ENCODE assay signal across 8 cellular contexts in the genomic region with DNA sequence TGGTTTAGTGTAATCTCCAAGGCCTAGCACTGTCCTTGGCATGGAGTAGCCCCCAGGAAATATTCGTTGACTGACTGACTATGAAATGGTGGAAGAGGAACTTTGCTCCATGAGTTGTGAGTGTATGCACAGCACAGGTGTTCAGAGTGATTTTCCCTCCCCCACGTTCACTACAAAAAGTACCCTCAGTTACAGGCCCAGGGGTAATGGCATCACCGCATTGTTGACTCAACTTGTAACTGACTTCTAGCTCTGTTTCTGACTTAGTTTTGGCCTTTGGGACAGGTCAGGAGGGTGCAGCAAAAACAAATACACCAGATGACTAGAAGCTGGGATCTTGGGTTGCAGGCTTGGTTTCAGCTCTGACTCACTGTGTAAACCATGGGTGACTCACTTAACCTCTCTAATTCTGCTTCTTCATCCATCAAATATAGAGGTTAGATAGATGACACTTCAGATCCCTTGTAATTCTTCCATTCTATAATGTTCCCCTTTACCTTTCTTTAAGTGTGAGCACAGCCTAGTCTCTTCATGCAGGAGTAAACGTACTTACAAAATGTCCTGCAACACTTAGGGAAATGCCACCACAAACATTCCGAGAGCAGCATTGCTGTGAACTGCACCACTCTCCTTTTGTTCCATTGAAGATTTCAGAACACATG.
A peak's percentile ranks its signal among the peaks of the same experiment; 100 is the strongest.
DNase-seq lines count a peak whose midpoint lies in the region; ATAC-seq and TF ChIP-seq lines count a peak whose summit lies in the region.

No MANE protein-coding gene starts in this region.

- H3K4me1 ChIP-seq in Caco-2: peaks cover 24% of the 10 kb centered on the region

- no peaks in the 10 kb centered on the region for H3K27me3 ChIP-seq in Caco-2 (replicated peaks; ENCODE audit: control insufficient read depth, insufficient read depth, low read length)

- CTCF ChIA-PET in Caco-2 (lab: Charles Lee): no interaction called here

- intact Hi-C loops in Caco-2 (cut with micrococcal nuclease; ENCODE audit: unreplicated experiment): loop anchor here (1.0 to 5.0 kb wide), 5 partner anchors 15 to 166 kb away; no protein-coding TSS in a partner anchor

- TF ChIP-seq CTCF in Caco-2 (IDR thresholded peaks at IDR 0.05; ENCODE audit: insufficient read depth in 1 of 2, low read depth in 1 of 2, low read length in 1 of 2, severe bottlenecking in 1 of 2, unreplicated experiment in 1 of 2) (no peak), fibroblast of pulmonary artery (IDR thresholded peaks at IDR 0.05; ENCODE audit: low read length, missing control alignments) (no peak)

- no peaks in the 10 kb centered on the region for H3K9me3 ChIP-seq in Caco-2

- no peaks in the 10 kb centered on the region for H3K27me3 Mint-ChIP-seq in Caco-2 (ENCODE audit: insufficient read depth, unreplicated experiment)

- DNase-seq in Caco-2 (peak; percentile 78 to 85), fibroblast of pulmonary artery (ENCODE audit: low read depth) (peak; percentile 60), nucleus accumbens (lab: John Stamatoyannopoulos, UW) (no peak), NAMALWA (ENCODE audit: low spot score) (no peak)
- DNase-seq in activated CD4-positive, alpha-beta T cell treated with anti-CD3 and anti-CD28 coated beads for 4 hours: peak; percentile 45
- peak; percentile 22 to 50 (median 41) for DNase-seq in stimulated activated CD4-positive, alpha-beta T cell treated with anti-CD3 and anti-CD28 coated beads, TNF-alpha, amount 100 ng/mL, for 24 hours (ENCODE audit: low read depth in 3 of 3)

- H3K4me3 ChIP-seq in Caco-2 (ENCODE audit: low read depth, low read length): no peak overlapping the region
- H3K4me3 ChIP-seq in fibroblast of pulmonary artery (replicated peaks; ENCODE audit: low read depth, low read length): no peak overlapping the region

- H3K4me3 Mint-ChIP-seq in Caco-2 (ENCODE audit: unreplicated experiment): no peak overlapping the region

- peaks cover 33% of the 10 kb centered on the region for H3K4me1 Mint-ChIP-seq in Caco-2 (ENCODE audit: low read depth, unreplicated experiment)

- peaks cover 7% of the 10 kb centered on the region for H3K36me3 Mint-ChIP-seq in Caco-2 (ENCODE audit: insufficient read depth, unreplicated experiment)

- peak overlapping the region; percentile 78 for H3K27ac Mint-ChIP-seq in Caco-2 (ENCODE audit: unreplicated experiment)

- no TSS peak for BruUV-seq in Caco-2 (replicated peaks; lab: Mats Ljungman, UMichigan)

- peaks cover 8% of the 10 kb centered on the region for H3K9me3 Mint-ChIP-seq in Caco-2 (ENCODE audit: unreplicated experiment)

- H3K36me3 ChIP-seq in Caco-2 (ENCODE audit: control insufficient read depth, insufficient read depth, low read length): peaks cover 1% of the 10 kb centered on the region; the same call in 1 of the 2 replicates

- POLR2A ChIA-PET in Caco-2 (lab: Charles Lee): interaction anchor here (1.1 kb wide), 1 partner anchor 119 kb away, joined by 4 read pairs; no protein-coding TSS in a partner anchor

- peak; percentile 96 for ATAC-seq in GM21360 (IDR thresholded peaks at IDR 0.05; ENCODE audit: unreplicated experiment)
- peak; percentile 80 for ATAC-seq in HG03571 (IDR thresholded peaks at IDR 0.05; ENCODE audit: unreplicated experiment)

Comparison
In these comparisons a context has a peak if more than half of its experiments do, and no peak if none do; other contexts are left out.
1. DNase-seq: peak in Caco-2 (2 of 2), activated CD4-positive, alpha-beta T cell treated with anti-CD3 and anti-CD28 coated beads for 4 hours (2 of 2), fibroblast of pulmonary artery (single experiment) and stimulated activated CD4-positive, alpha-beta T cell treated with anti-CD3 and anti-CD28 coated beads, TNF-alpha, amount 100 ng/mL, for 24 hours (3 of 3); none in nucleus accumbens (0 of 56) and NAMALWA (single experiment).